Comparison of ENCODE assay signal across 1 cellular context in genomic region chr16:56643080-56643778, GRCh38.
TF ChIP-seq lines count a peak whose summit lies in the region.

No MANE protein-coding gene starts in this region.

TF ChIP-seq in A549, 52 proteins besides CTCF, POLR2A, EP300 and RAD21 (continued from another document):
- TF ChIP-seq, protein P1, sequence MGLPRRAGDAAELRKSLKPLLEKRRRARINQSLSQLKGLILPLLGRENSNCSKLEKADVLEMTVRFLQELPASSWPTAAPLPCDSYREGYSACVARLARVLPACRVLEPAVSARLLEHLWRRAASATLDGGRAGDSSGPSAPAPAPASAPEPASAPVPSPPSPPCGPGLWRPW (IDR thresholded peaks at IDR 0.05): no peak
- TF ChIP-seq RFX5 (IDR thresholded peaks at IDR 0.05) (no peak), SMC3 (IDR thresholded peaks at IDR 0.05) (peak; percentile 58), TFCP2L1 (CRISPR knock-in tag; IDR thresholded peaks at IDR 0.05) (0 out of 2 replicates have a peak, but pooled peaks have one; percentile 40), MAFK (IDR thresholded peaks at IDR 0.05; ENCODE audit: partially characterized antibody) (no peak), CEBPB (IDR thresholded peaks at IDR 0.05) (no peak), PHF8 (IDR thresholded peaks at IDR 0.05; ENCODE audit: borderline replicate concordance, low read depth) (no peak)
